22 cellular contexts compared by ENCODE assay signal in the genomic region with DNA sequence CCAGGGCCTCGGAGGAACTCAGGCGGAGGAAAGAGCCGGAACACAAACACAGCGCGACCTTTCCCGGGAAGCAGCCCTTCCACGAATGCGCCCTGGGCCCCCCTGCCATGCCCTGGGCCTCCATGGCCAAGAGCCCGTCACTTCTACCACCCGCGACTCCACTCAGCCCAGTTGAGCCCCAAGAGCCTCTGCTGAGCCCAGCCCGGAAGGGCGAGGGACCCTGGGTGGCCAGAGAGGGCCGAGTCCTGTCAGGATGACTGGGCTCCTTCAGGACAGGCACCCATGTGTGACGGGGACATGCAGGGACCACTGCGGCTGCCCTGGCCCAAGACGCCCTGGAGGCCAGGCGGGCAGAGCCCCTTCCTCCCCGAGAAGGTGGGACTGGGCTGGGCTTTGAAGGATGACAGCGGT. TPM values are rescaled to one million over a fixed set of nuclear protein-coding genes. Genes with fewer than 3 reads are reported as not detected.
"Had no signal": no experiment of that assay in that cellular context is flagged by ENCODE, and none has a peak within 500 bp of the region (broad histone marks: within the 10 kb centered on the region; RNA-seq: fewer than 3 reads in every experiment).

No MANE protein-coding gene starts in this region.

- ATAC-seq: gastrocnemius medialis, left colon had no signal

- H3K27ac ChIP-seq: cardiac muscle cell, epithelial cell of prostate, gastrocnemius medialis, heart left ventricle, parathyroid adenoma, SJCRH30, transverse colon had no signal

- H3K9me3 Mint-ChIP-seq: activated CD4-positive, alpha-beta T cell treated with anti-CD3 and anti-CD28 coated beads, Interleukin-2, amount 10 ng/mL, durations not matched to agents 24 days and 14 days; activated naive CD4-positive, alpha-beta T cell treated with anti-CD3 and anti-CD28 coated beads, Interleukin-2, amount 10 ng/mL, durations not matched to agents 7 days and 5 days; activated T-helper 17 cell treated with anti-CD3 and anti-CD28 coated beads, Interleukin-2, amount 50 U/mL, for 72 hours; neural crest cell had no signal

- H3K27me3 ChIP-seq: cardiac muscle cell, heart left ventricle had no signal

- H3K36me3 ChIP-seq: cardiac muscle cell, gastrocnemius medialis, heart left ventricle, SJCRH30, transverse colon had no signal

- H3K4me3 ChIP-seq: cardiac muscle cell, gastrocnemius medialis, heart left ventricle, lung, SJCRH30, transverse colon had no signal

- H3K9me3 ChIP-seq: gastrocnemius medialis, heart left ventricle, SJCRH30, transverse colon had no signal

- H3K27ac Mint-ChIP-seq: activated B cell treated with CpG ODN at 0.5 μM for 24 hours; activated naive CD4-positive, alpha-beta T cell treated with anti-CD3 and anti-CD28 coated beads, Interleukin-2, amount 10 ng/mL, durations not matched to agents 7 days and 5 days; activated T-helper 17 cell treated with anti-CD3 and anti-CD28 coated beads, Interleukin-2, amount 50 U/mL, for 72 hours had no signal

- H3K36me3 Mint-ChIP-seq: activated naive CD4-positive, alpha-beta T cell treated with anti-CD3 and anti-CD28 coated beads, Interleukin-2, amount 10 ng/mL, durations not matched to agents 7 days and 5 days had no signal

- H3K4me1 ChIP-seq: gastrocnemius medialis, heart left ventricle, parathyroid adenoma, SJCRH30, transverse colon had no signal

- H3K4me3 Mint-ChIP-seq: activated B cell treated with CpG ODN at 0.5 μM for 24 hours; activated CD4-positive, alpha-beta T cell treated with anti-CD3 and anti-CD28 coated beads, Interleukin-2, amount 10 ng/mL, durations not matched to agents 24 days and 14 days; activated naive CD4-positive, alpha-beta T cell treated with anti-CD3 and anti-CD28 coated beads, Interleukin-2, amount 10 ng/mL, durations not matched to agents 7 days and 5 days; activated T-helper 17 cell treated with anti-CD3 and anti-CD28 coated beads, Interleukin-2, amount 50 U/mL, for 72 hours; neural crest cell had no signal

- H3K4me1 Mint-ChIP-seq: activated B cell treated with CpG ODN at 0.5 μM for 24 hours had no signal

- DNase-seq: activated B cell treated with CpG ODN at 0.5 μM for 24 hours; activated CD4-positive, alpha-beta T cell treated with anti-CD3 and anti-CD28 coated beads, Interleukin-2, amount 10 ng/mL, durations not matched to agents 24 days and 14 days; activated naive CD4-positive, alpha-beta T cell treated with anti-CD3 and anti-CD28 coated beads, Interleukin-2, amount 10 ng/mL, durations not matched to agents 7 days and 5 days; gastrocnemius medialis; left colon; midbrain; SJCRH30; stimulated activated CD4-positive, alpha-beta T cell treated with anti-CD3 and anti-CD28 coated beads, Interleukin-4, amount 100 ng/mL, for 24 hours; stimulated activated naive CD4-positive, alpha-beta T cell treated with Interleukin-2 at 50 U/mL for 16 hours; T-helper 2 cell; transverse colon had no signal

RNA-seq across cellular contexts. Expression of gene LCN1, which starts 5.7 kb away (rescaled TPM):
- total RNA-seq: activated B cell treated with CpG ODN at 0.5 μM for 24 hours; activated CD4-positive, alpha-beta T cell treated with anti-CD3 and anti-CD28 coated beads, Interleukin-2, amount 10 ng/mL, durations not matched to agents 24 days and 14 days; activated T-helper 17 cell treated with anti-CD3 and anti-CD28 coated beads, Interleukin-2, amount 50 U/mL, for 72 hours; cardiac muscle cell; gastrocnemius medialis; left colon; lung; myocyte; neural crest cell; renal cortical epithelial cell; SJCRH30; skeletal muscle tissue; transverse colon had no signal
- polyA plus RNA-seq: adipose tissue, lung had no signal

RNA-seq across cellular contexts. Expression of gene OBP2A, which starts 30.4 kb away (rescaled TPM):
- total RNA-seq: activated B cell treated with CpG ODN at 0.5 μM for 24 hours; activated CD4-positive, alpha-beta T cell treated with anti-CD3 and anti-CD28 coated beads, Interleukin-2, amount 10 ng/mL, durations not matched to agents 24 days and 14 days; activated T-helper 17 cell treated with anti-CD3 and anti-CD28 coated beads, Interleukin-2, amount 50 U/mL, for 72 hours; cardiac muscle cell; gastrocnemius medialis; heart left ventricle; left colon; lung; myocyte; neural crest cell; renal cortical epithelial cell; SJCRH30; skeletal muscle tissue; transverse colon had no signal
- polyA plus RNA-seq: adipose tissue, cardiac muscle cell, heart left ventricle had no signal

RNA-seq across cellular contexts. Expression of gene PAEP, which starts 46.0 kb away (rescaled TPM):
- total RNA-seq: activated B cell treated with CpG ODN at 0.5 μM for 24 hours; activated CD4-positive, alpha-beta T cell treated with anti-CD3 and anti-CD28 coated beads, Interleukin-2, amount 10 ng/mL, durations not matched to agents 24 days and 14 days; activated T-helper 17 cell treated with anti-CD3 and anti-CD28 coated beads, Interleukin-2, amount 50 U/mL, for 72 hours; cardiac muscle cell; gastrocnemius medialis; heart left ventricle; left colon; myocyte; neural crest cell; renal cortical epithelial cell; SJCRH30; skeletal muscle tissue; transverse colon had no signal
- polyA plus RNA-seq: adipose tissue, cardiac muscle cell, heart left ventricle had no signal
